In genomic region chr20:58893355-58894151, GRCh38 we compare ENCODE assay signal across 8 cellular contexts. TPM values are rescaled to one million over a fixed set of nuclear protein-coding genes. Genes with fewer than 3 reads are reported as not detected.
A peak's percentile ranks its signal among the peaks of the same experiment; 100 is the strongest.
DNase-seq lines count a peak whose midpoint lies in the region; ATAC-seq and TF ChIP-seq lines count a peak whose summit lies in the region.

No MANE protein-coding gene starts in this region.

- peak; percentile 10 for DNase-seq in NOMO-1 treated with DMSO at 0.1 percent for 48 hours (lab: John Stamatoyannopoulos, UW; ENCODE audit: unreplicated experiment)
- no peak for DNase-seq in NOMO-1 treated with dmso at 0.1 percent for 144 hours (lab: John Stamatoyannopoulos, UW; ENCODE audit: unreplicated experiment)
- no peak for DNase-seq in fibroblast of villous mesenchyme (ENCODE audit: low read depth)
- DNase-seq in stimulated activated CD4-positive, alpha-beta T cell treated with anti-CD3 and anti-CD28 coated beads, TNF-alpha, amount 100 ng/mL, for 24 hours (ENCODE audit: low read depth in 3 of 3) = peak in 2 of 3 experiments; percentile 9 to 49
- DNase-seq in kidney glomerular epithelial cell (lab: John Stamatoyannopoulos, UW) = no peak
- DNase-seq in cerebellum (ENCODE audit: low spot score) = no peak

- ATAC-seq in HG03175 (IDR thresholded peaks at IDR 0.05; ENCODE audit: unreplicated experiment) = no peak

- H3K4me3 ChIP-seq in WI38 (ENCODE audit: low read depth, low read length) (peak overlapping the region; percentile 85), fibroblast of villous mesenchyme (ENCODE audit: low read depth, low read length) (peak overlapping the region; percentile 77)

- no peak for TF ChIP-seq CTCF in WI38 (IDR thresholded peaks at IDR 0.05; ENCODE audit: low read depth, low read length)
- TF ChIP-seq CTCF in fibroblast of villous mesenchyme (IDR thresholded peaks at IDR 0.05; ENCODE audit: insufficient read depth, low read depth, low read length) = no peak

RNA-seq across cellular contexts. Expression of gene GNAS, which starts 41.0 kb away (rescaled TPM):
- total RNA-seq in fibroblast of villous mesenchyme (345 and 361 TPM in 2 replicates), cerebellum (376 TPM)

RNA-seq across cellular contexts. Expression of gene GNAS-AS1, which starts 42.9 kb away (rescaled TPM):
- total RNA-seq in fibroblast of villous mesenchyme (0.43 and 0.64 TPM in 2 replicates), cerebellum (2.0 TPM)

Comparison
In these comparisons a context has a peak if more than half of its experiments do, and no peak if none do; other contexts are left out.
1. DNase-seq: peak in NOMO-1 treated with DMSO at 0.1 percent for 48 hours (single experiment) and stimulated activated CD4-positive, alpha-beta T cell treated with anti-CD3 and anti-CD28 coated beads, TNF-alpha, amount 100 ng/mL, for 24 hours (2 of 3); none in NOMO-1 treated with dmso at 0.1 percent for 144 hours (single experiment), fibroblast of villous mesenchyme (single experiment), kidney glomerular epithelial cell (single experiment) and cerebellum (single experiment).